In the genomic region with DNA sequence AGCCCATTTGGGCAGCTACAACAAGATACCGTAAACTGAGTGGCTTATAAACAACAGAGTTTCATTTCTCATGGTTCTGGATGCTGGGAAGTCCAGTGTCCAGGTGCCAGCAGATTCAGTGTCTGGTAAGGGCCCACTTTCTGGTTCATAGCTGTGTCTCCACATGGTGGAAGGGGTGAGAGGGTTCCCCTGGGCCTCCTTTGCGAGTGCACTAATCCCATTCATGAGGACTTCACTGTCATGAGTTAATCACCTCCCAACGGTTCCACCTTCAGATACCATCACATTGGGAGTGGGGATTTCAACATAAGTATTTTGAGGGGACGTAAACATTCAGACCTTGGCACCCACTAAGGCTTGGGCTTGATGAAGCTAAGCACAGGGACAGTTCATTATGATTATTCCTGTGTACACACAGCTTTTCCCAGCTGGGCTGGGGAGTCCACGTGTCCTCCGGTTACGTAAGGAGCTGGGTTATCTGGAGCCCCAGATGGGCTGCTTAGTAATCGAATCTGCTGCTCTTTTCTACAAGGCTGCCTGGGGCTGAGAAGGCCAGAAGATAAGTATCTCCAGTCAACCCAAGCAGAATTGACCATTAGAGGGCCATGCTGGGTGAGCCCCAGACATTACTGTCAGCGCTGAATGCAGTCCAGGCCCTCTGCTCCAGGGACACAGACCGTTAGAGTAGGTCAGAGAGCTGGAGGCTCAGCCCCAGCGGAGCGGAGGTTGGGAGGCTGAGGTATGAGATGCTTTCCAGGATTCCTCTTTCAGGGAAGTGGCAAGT, we compare ENCODE assay signal across 1 cellular context.
TF ChIP-seq lines count a peak whose summit lies in the region.

No MANE protein-coding gene starts in this region.

TF ChIP-seq in A549, 52 proteins besides CTCF, POLR2A, EP300 and RAD21 (continued from another document):
- no peak for TF ChIP-seq HMGXB4 (CRISPR knock-in tag; IDR thresholded peaks at IDR 0.05; ENCODE audit: borderline replicate concordance)
- no peak for TF ChIP-seq RFX5 (IDR thresholded peaks at IDR 0.05)
- no peak for TF ChIP-seq SMC3 (IDR thresholded peaks at IDR 0.05)
- TF ChIP-seq HOXB13 (CRISPR knock-in tag; IDR thresholded peaks at IDR 0.05; ENCODE audit: low read depth): no peak
- TF ChIP-seq NR3C1 (IDR thresholded peaks at IDR 0.05): no peak
- TF ChIP-seq FOXS1 (CRISPR knock-in tag; IDR thresholded peaks at IDR 0.05): no peak
- TF ChIP-seq JUN (IDR thresholded peaks at IDR 0.05): no peak
- TF ChIP-seq SREBF2 (IDR thresholded peaks at IDR 0.05): no peak
- TF ChIP-seq ZNF302 (CRISPR knock-in tag; IDR thresholded peaks at IDR 0.05): no peak
- TF ChIP-seq HOXA7 (CRISPR knock-in tag; IDR thresholded peaks at IDR 0.05): no peak
- TF ChIP-seq REST (IDR thresholded peaks at IDR 0.05): no peak
- TF ChIP-seq BHLHE40 (IDR thresholded peaks at IDR 0.05; ENCODE audit: low read depth, low read length): no peak
- TF ChIP-seq EHMT2 (IDR thresholded peaks at IDR 0.05; ENCODE audit: low read depth): no peak
- no peak for TF ChIP-seq HDAC2 (IDR thresholded peaks at IDR 0.05)
- TF ChIP-seq CHD4 (IDR thresholded peaks at IDR 0.05; ENCODE audit: borderline replicate concordance): no peak
